ENCODE assay signal across 22 cellular contexts in the genomic region with DNA sequence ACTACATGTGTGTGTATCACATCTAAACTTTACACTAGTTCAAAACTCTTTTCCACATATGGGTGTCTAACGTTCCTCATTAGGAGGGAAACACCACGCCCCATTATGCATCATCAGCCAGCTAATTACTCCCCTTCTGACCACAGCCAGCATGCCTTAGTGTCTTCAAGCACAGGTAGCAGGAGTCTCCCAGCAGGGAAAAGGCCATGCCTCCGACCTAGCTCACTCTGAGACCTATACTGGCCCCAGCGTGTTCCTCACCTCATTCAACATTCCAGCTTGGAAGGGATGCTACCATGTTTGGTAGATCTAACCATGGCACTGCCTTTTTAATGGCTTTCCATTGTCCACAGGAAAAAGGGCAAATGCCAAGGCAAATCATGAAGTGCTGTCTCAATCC.
"Had no signal": no experiment of that assay in that cellular context is flagged by ENCODE, and none has a peak within 500 bp of the region (broad histone marks: within the 10 kb centered on the region; RNA-seq: fewer than 3 reads in every experiment).

No MANE protein-coding gene starts in this region.

- H3K79me2 ChIP-seq: parathyroid adenoma had no signal

- H3K4me1 ChIP-seq: esophagus muscularis mucosa, parathyroid adenoma, right lobe of liver, tibial nerve, upper lobe of left lung, uterus had no signal

- H3K4me3 ChIP-seq: dorsolateral prefrontal cortex, esophagus muscularis mucosa, lung, neural progenitor cell, right lobe of liver, thoracic aorta, tibial nerve, upper lobe of left lung, uterus had no signal

- FAIRE-seq: colon, frontal cortex, keratinocyte, small intestine had no signal

- H3K9ac ChIP-seq: neural progenitor cell, parathyroid adenoma had no signal

- DNase-seq: dorsolateral prefrontal cortex; effector CD4-positive, alpha-beta T cell; hypothalamus; mesenchymal stem cell; midbrain; naive thymus-derived CD4-positive, alpha-beta T cell; right lobe of liver; small intestine; stimulated activated CD4-positive, alpha-beta T cell treated with anti-CD3 and anti-CD28 coated beads, Interleukin-15, amount 100 ng/mL, for 24 hours; stimulated activated CD4-positive, alpha-beta T cell treated with anti-CD3 and anti-CD28 coated beads, Interleukin-2, amount 100 ng/mL, for 48 hours; stimulated activated naive B cell treated with anti-CD40 and anti-IgM and Interleukin-4, amounts not matched to agents 10 μg/mL and 1 μg/mL and 100 μg/mL, for 72 hours; upper lobe of left lung; uterus had no signal

- H3K9me3 ChIP-seq: esophagus muscularis mucosa, right lobe of liver, thoracic aorta, tibial nerve, upper lobe of left lung, uterus had no signal

- H2AFZ ChIP-seq: neural progenitor cell, parathyroid adenoma had no signal

- H3K4me2 ChIP-seq: neural progenitor cell had no signal

- H3K27me3 ChIP-seq: dorsolateral prefrontal cortex, esophagus muscularis mucosa, neural progenitor cell, right lobe of liver, tibial nerve, upper lobe of left lung, uterus had no signal

- H3K27ac ChIP-seq: dorsolateral prefrontal cortex, esophagus muscularis mucosa, neural progenitor cell, parathyroid adenoma, right lobe of liver, thoracic aorta, tibial nerve, upper lobe of left lung, uterus had no signal

- H3K36me3 ChIP-seq: esophagus muscularis mucosa, neural progenitor cell, right lobe of liver, thoracic aorta, tibial nerve, upper lobe of left lung, uterus had no signal
